In genomic region chr2:113141451-113141850, GRCh38 we compare ENCODE assay signal across 20 cellular contexts. TPM values are rescaled to one million over a fixed set of nuclear protein-coding genes. Genes with fewer than 3 reads are reported as not detected.
DNase-seq lines count a peak whose midpoint lies in the region; ATAC-seq and TF ChIP-seq lines count a peak whose summit lies in the region.
"Had no signal": no experiment of that assay in that cellular context is flagged by ENCODE, and none has a peak within 500 bp of the region (broad histone marks: within the 10 kb centered on the region; RNA-seq: fewer than 3 reads in every experiment).

No MANE protein-coding gene starts in this region.

- H3K4me3 ChIP-seq in Jurkat, Clone E6-1 (ENCODE audit: low read length) = no peak overlapping the region
- H3K4me3 ChIP-seq in coronary artery = no peak overlapping the region

- ATAC-seq in GM21576 (IDR thresholded peaks at IDR 0.05; ENCODE audit: unreplicated experiment) (no peak), GM21528 (IDR thresholded peaks at IDR 0.05; ENCODE audit: low FRiP score, unreplicated experiment) (no peak), HG03520 (IDR thresholded peaks at IDR 0.05; ENCODE audit: unreplicated experiment) (no peak), HG03354 (IDR thresholded peaks at IDR 0.05; ENCODE audit: poor library complexity, severe bottlenecking, unreplicated experiment) (no peak)

- peak; percentile 32 for DNase-seq in Jurkat, Clone E6-1 (ENCODE audit: low read depth, low spot score)
- DNase-seq in coronary artery (ENCODE audit: low spot score) (peak; percentile 11), myocyte (ENCODE audit: low read depth) (peak; percentile 39)
- DNase-seq: ACHN; BE2C; C1 segment of cervical spinal cord; CD4-positive, CD25-positive, alpha-beta regulatory T cell; CD8-positive, alpha-beta memory T cell; COR-L47; DMS 273 treated with DMSO at 0.1 percent for 48 hours; DMS79; GDM1; HCEC 1CT; KG1 had no signal

- TF ChIP-seq CTCF in coronary artery (IDR thresholded peaks at IDR 0.05) = no peak

- no peak overlapping the region for H3K27ac ChIP-seq in coronary artery

RNA-seq across cellular contexts. Expression of gene IL1RN, which starts 14.1 kb away (rescaled TPM):
- polyA plus RNA-seq in Jurkat, Clone E6-1 (2012; ENCODE audit: insufficient read depth, insufficient read length) = not detected
- total RNA-seq in myocyte = not detected in 2 replicates
- polyA plus RNA-seq in myocyte (2012) = 0.06 TPM
- total RNA-seq: CD4-positive, CD25-positive, alpha-beta regulatory T cell; Daoy had no signal
- polyA plus RNA-seq: CD8-positive, alpha-beta memory T cell; IgD-negative memory B cell had no signal

RNA-seq across cellular contexts. Expression of gene PSD4, which starts 32.3 kb away (rescaled TPM):
- polyA plus RNA-seq in Jurkat, Clone E6-1 (2012; ENCODE audit: insufficient read depth, insufficient read length) = 69.3 TPM
- total RNA-seq in myocyte = 0.83 and 1.2 TPM in 2 replicates
- 0.62 TPM for polyA plus RNA-seq in myocyte (2012)
